In the genomic region with DNA sequence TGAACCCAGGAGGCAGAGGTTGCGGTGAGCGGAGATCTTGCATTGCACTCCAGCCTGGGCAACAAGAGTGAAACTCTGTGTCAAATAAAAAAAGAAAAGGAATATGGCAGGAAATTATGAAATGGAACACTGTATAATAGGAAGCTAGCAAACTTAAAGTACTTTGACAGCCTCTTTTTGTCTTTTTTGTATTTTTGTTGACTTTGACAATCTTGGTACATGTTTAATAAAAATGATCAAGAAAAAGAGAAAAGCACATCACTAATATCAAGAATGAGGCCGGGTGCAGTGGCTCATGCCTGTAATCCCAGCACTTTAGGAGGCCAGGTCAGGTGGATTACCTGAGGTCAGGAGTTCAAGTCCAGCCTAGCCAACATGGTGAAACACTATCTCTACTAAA, we compare ENCODE assay signal across 36 cellular contexts.
"Had no signal": no experiment of that assay in that cellular context is flagged by ENCODE, and none has a peak within 500 bp of the region (broad histone marks: within the 10 kb centered on the region; RNA-seq: fewer than 3 reads in every experiment).

No MANE protein-coding gene starts in this region.

- H3K27me3 ChIP-seq: adrenal gland, body of pancreas, brain microvascular endothelial cell, breast epithelium had no signal

- H3K4me3 ChIP-seq: adrenal gland, body of pancreas, breast epithelium had no signal

- H3K4me3 Mint-ChIP-seq: activated B cell treated with CpG ODN at 0.5 μM for 24 hours; activated CD4-positive, alpha-beta memory T cell treated with anti-CD3 and anti-CD28 coated beads for 36 hours; activated CD4-positive, alpha-beta T cell treated with anti-CD3 and anti-CD28 coated beads, Interleukin-2, amount 10 ng/mL, durations not matched to agents 24 days and 14 days; activated CD8-positive, alpha-beta T cell treated with anti-CD3 and anti-CD28 coated beads for 36 hours; activated naive CD4-positive, alpha-beta T cell treated with anti-CD3 and anti-CD28 coated beads for 36 hours; activated naive CD8-positive, alpha-beta T cell treated with anti-CD3 and anti-CD28 coated beads, Interleukin-2, amount 10 ng/mL, durations not matched to agents 7 days and 5 days; activated T-cell treated with anti-CD3 and anti-CD28 coated beads, Interleukin-2, amount 50 U/mL, for 4 hours; activated T-cell treated with anti-CD3 and anti-CD28 coated beads, Interleukin-2, amount 50 U/mL, for 72 hours; activated T-helper 1 cell treated with anti-CD3 and anti-CD28 coated beads, Interleukin-12 subunit alpha, Interleukin-12 subunit beta, Interleukin-2, Interleukin-4 antibody, amounts not matched to agents 30 ng/mL and 10 ng/mL and 1 ng/mL, durations not matched to agents 14 hours and 24 hours and 36 hours; activated T-helper 17 cell treated with anti-CD3 and anti-CD28 coated beads, Interleukin-2, amount 50 U/mL, for 72 hours had no signal

- ATAC-seq: activated CD8-positive, alpha-beta T cell treated with anti-CD3 and anti-CD28 coated beads for 36 hours; activated T-cell treated with anti-CD3 and anti-CD28 coated beads, Interleukin-2, amount 50 U/mL, for 4 hours; activated T-cell treated with anti-CD3 and anti-CD28 coated beads, Interleukin-2, amount 50 U/mL, for 72 hours; activated T-helper 17 cell treated with anti-CD3 and anti-CD28 coated beads, Interleukin-2, amount 50 U/mL, for 72 hours; body of pancreas; T-cell had no signal

- H3K27ac ChIP-seq: adrenal gland, body of pancreas, brain microvascular endothelial cell, breast epithelium, VCaP had no signal

- FAIRE-seq: astrocyte, colon, TTC549 had no signal

- H3K9me3 Mint-ChIP-seq: activated B cell treated with CpG ODN at 0.5 μM for 24 hours; activated CD4-positive, alpha-beta memory T cell treated with anti-CD3 and anti-CD28 coated beads for 36 hours; activated CD4-positive, alpha-beta T cell treated with anti-CD3 and anti-CD28 coated beads, Interleukin-2, amount 10 ng/mL, durations not matched to agents 24 days and 14 days; activated T-cell treated with anti-CD3 and anti-CD28 coated beads, Interleukin-2, amount 50 U/mL, for 72 hours; activated T-helper 1 cell treated with anti-CD3 and anti-CD28 coated beads, Interleukin-12 subunit alpha, Interleukin-12 subunit beta, Interleukin-2, Interleukin-4 antibody, amounts not matched to agents 30 ng/mL and 10 ng/mL and 1 ng/mL, durations not matched to agents 14 hours and 24 hours and 36 hours; activated T-helper 17 cell treated with anti-CD3 and anti-CD28 coated beads, Interleukin-2, amount 50 U/mL, for 72 hours had no signal

- H3K36me3 ChIP-seq: adrenal gland, brain microvascular endothelial cell, breast epithelium had no signal

- DNase-seq: activated B cell treated with CpG ODN at 0.5 μM for 24 hours; activated CD4-positive, alpha-beta memory T cell treated with anti-CD3 and anti-CD28 coated beads for 36 hours; activated CD4-positive, alpha-beta T cell treated with anti-CD3 and anti-CD28 coated beads for 4 hours; activated CD4-positive, alpha-beta T cell treated with anti-CD3 and anti-CD28 coated beads, Interleukin-2, amount 10 ng/mL, durations not matched to agents 24 days and 14 days; activated CD4-positive, alpha-beta T cell treated with anti-CD3 and anti-CD28 coated beads, Interleukin-2, amount 50 U/mL, for 1 hour; activated CD4-positive, alpha-beta T cell treated with anti-CD3 and anti-CD28 coated beads, Interleukin-2, amount 50 U/mL, for 4 hours; activated CD4-positive, CD25-positive, alpha-beta regulatory T cell treated with anti-CD3 and anti-CD28 coated beads, Interleukin-2, amount 50 U/mL, for 72 hours; activated CD8-positive, alpha-beta memory T cell treated with anti-CD3 and anti-CD28 coated beads, Interleukin-2, amount 50 U/mL, for 4 hours; activated CD8-positive, alpha-beta T cell treated with anti-CD3 and anti-CD28 coated beads for 36 hours; activated effector memory CD4-positive, alpha-beta T cell treated with anti-CD3 and anti-CD28 coated beads, Interleukin-2, amount 50 U/mL, for 16 hours; activated gamma-delta T cell treated with Interleukin-2 at 50 U/mL for 16 hours; activated naive CD4-positive, alpha-beta T cell; activated naive CD4-positive, alpha-beta T cell treated with anti-CD3 and anti-CD28 coated beads for 36 hours; activated naive CD4-positive, alpha-beta T cell treated with anti-CD3 and anti-CD28 coated beads, Interleukin-2, amount 50 U/mL, for 16 hours; activated naive CD8-positive, alpha-beta T cell treated with anti-CD3 and anti-CD28 coated beads, Interleukin-2, amount 10 ng/mL, durations not matched to agents 7 days and 5 days; activated T-cell treated with anti-CD3 and anti-CD28 coated beads for 4 hours; activated T-cell treated with anti-CD3 and anti-CD28 coated beads, Interleukin-2, amount 50 U/mL, for 1 hour; activated T-cell treated with anti-CD3 and anti-CD28 coated beads, Interleukin-2, amount 50 U/mL, for 4 hours; activated T-cell treated with anti-CD3 and anti-CD28 coated beads, Interleukin-2, amount 50 U/mL, for 72 hours; adrenal gland; amniotic stem cell; aorta; body of pancreas; brain microvascular endothelial cell; central memory CD4-positive, alpha-beta T cell; T-cell; T-helper 2 cell; T-helper 9 cell had no signal

- H3K27ac Mint-ChIP-seq: activated B cell treated with CpG ODN at 0.5 μM for 24 hours; activated CD4-positive, alpha-beta memory T cell treated with anti-CD3 and anti-CD28 coated beads for 36 hours; activated naive CD4-positive, alpha-beta T cell treated with anti-CD3 and anti-CD28 coated beads for 36 hours; activated T-helper 1 cell treated with anti-CD3 and anti-CD28 coated beads, Interleukin-12 subunit alpha, Interleukin-12 subunit beta, Interleukin-2, Interleukin-4 antibody, amounts not matched to agents 30 ng/mL and 10 ng/mL and 1 ng/mL, durations not matched to agents 14 hours and 24 hours and 36 hours; activated T-helper 17 cell treated with anti-CD3 and anti-CD28 coated beads, Interleukin-2, amount 50 U/mL, for 72 hours; T-helper 2 cell treated with Interferon-gamma antibody and Interleukin-4, amounts not matched to agents 5 μg/mL and 100 μg/mL, for 36 hours had no signal

- H3K9me3 ChIP-seq: adrenal gland, body of pancreas had no signal

- H3K27me3 Mint-ChIP-seq: activated B cell treated with CpG ODN at 0.5 μM for 24 hours; activated CD4-positive, alpha-beta memory T cell treated with anti-CD3 and anti-CD28 coated beads for 36 hours; activated CD4-positive, alpha-beta T cell treated with anti-CD3 and anti-CD28 coated beads, Interleukin-2, amount 10 ng/mL, durations not matched to agents 24 days and 14 days; activated CD8-positive, alpha-beta T cell treated with anti-CD3 and anti-CD28 coated beads for 36 hours; activated naive CD8-positive, alpha-beta T cell treated with anti-CD3 and anti-CD28 coated beads, Interleukin-2, amount 10 ng/mL, durations not matched to agents 7 days and 5 days; activated T-helper 17 cell treated with anti-CD3 and anti-CD28 coated beads, Interleukin-2, amount 50 U/mL, for 72 hours; T-cell had no signal

- H3K4me1 ChIP-seq: breast epithelium had no signal
